ENCODE assay signal across 7 cellular contexts in genomic region chr1:43410571-43410970, GRCh38.
"Had no signal": no experiment of that assay in that cellular context is flagged by ENCODE, and none has a peak within 500 bp of the region (broad histone marks: within the 10 kb centered on the region; RNA-seq: fewer than 3 reads in every experiment).

No MANE protein-coding gene starts in this region.

- H3K4me3 ChIP-seq: GM23338 had no signal

- FAIRE-seq: H1, H54, HTR-8/SVneo had no signal

- H3K4me2 ChIP-seq: GM23338 had no signal

- H2AFZ ChIP-seq: GM23338 had no signal

- DNase-seq: H9, HCEC 1CT, IMR-90 had no signal
